ENCODE assay signal across 34 cellular contexts in the genomic region with DNA sequence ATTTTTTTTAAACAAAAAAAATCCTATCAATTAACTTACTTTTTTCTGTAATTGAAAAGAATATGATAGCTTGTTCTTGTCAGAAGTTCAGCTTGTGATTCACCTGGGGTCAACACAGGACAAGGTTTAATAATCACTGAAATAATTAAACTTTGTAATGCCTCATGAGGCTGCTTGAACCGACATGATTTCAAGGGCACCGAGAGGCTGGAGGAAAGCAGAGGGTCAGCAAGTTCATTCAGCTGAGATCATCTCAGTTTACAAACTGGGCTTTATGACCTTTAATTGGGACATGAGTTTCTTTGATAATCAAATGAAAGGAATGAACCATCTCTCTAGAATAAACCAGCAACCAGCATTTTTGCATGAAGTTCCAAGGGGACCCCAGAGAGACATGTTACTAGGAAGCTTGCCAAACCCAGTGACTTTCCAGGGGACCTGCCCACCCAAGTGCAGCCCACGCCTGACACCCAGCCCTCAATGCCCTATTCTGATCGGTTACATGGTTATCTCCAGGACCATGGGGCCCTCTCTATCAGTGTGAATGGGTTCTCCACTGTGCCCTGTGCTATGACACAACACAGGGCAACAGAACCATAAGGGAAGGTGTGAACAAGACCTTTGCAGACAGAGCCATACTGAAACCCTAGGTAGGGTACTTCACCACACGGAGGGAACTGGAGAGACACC. TPM values are rescaled to one million over a fixed set of nuclear protein-coding genes. Genes with fewer than 3 reads are reported as not detected.
DNase-seq lines count a peak whose midpoint lies in the region; ATAC-seq, FAIRE-seq and TF ChIP-seq lines count a peak whose summit lies in the region.
"Had no signal": no experiment of that assay in that cellular context is flagged by ENCODE, and none has a peak within 500 bp of the region (broad histone marks: within the 10 kb centered on the region; RNA-seq: fewer than 3 reads in every experiment).

No MANE protein-coding gene starts in this region.

- no peak overlapping the region for H3K9ac ChIP-seq in HepG2 (ENCODE audit: insufficient read depth, low read depth, low read length)
- H3K9ac ChIP-seq: neural progenitor cell had no signal

- no peak overlapping the region for H3K27ac Mint-ChIP-seq in activated CD4-positive, alpha-beta T cell treated with anti-CD3 and anti-CD28 coated beads, Interleukin-2, amount 10 ng/mL, durations not matched to agents 24 days and 14 days
- H3K27ac Mint-ChIP-seq: activated CD8-positive, alpha-beta T cell treated with anti-CD3 and anti-CD28 coated beads, Interleukin-2, amount 10 ng/mL, durations not matched to agents 7 days and 5 days; activated naive CD4-positive, alpha-beta T cell treated with anti-CD3 and anti-CD28 coated beads, Interleukin-2, amount 10 ng/mL, durations not matched to agents 7 days and 5 days; CD14-positive monocyte; neural progenitor cell had no signal

- H3K4me3 Mint-ChIP-seq in activated CD4-positive, alpha-beta T cell treated with anti-CD3 and anti-CD28 coated beads, Interleukin-2, amount 10 ng/mL, durations not matched to agents 24 days and 14 days, result no peak overlapping the region
- H3K4me3 Mint-ChIP-seq: activated CD8-positive, alpha-beta T cell treated with anti-CD3 and anti-CD28 coated beads, Interleukin-2, amount 10 ng/mL, durations not matched to agents 7 days and 5 days; activated naive CD4-positive, alpha-beta T cell treated with anti-CD3 and anti-CD28 coated beads, Interleukin-2, amount 10 ng/mL, durations not matched to agents 7 days and 5 days; CD14-positive monocyte; neural progenitor cell had no signal

- FAIRE-seq in HepG2 (lab: Jason Lieb, UNC), result no peak
- FAIRE-seq: colon, keratinocyte, pancreas had no signal

- CTCF ChIA-PET in HepG2 (lab: Yijun Ruan, JAX; ENCODE audit: low intra/inter-chr PET ratio, low total read pairs), result no interaction called here

- TF ChIP-seq POLR2A in HepG2 (IDR thresholded peaks at IDR 0.05; ENCODE audit: insufficient read depth in 1 of 2, low read depth in 2 of 2, low read length in 2 of 2), result no peak

- ATAC-seq in HepG2 (no peak), GM19035 (IDR thresholded peaks at IDR 0.05; ENCODE audit: unreplicated experiment) (no peak)
- ATAC-seq: activated CD8-positive, alpha-beta T cell treated with anti-CD3 and anti-CD28 coated beads, Interleukin-2, amount 10 ng/mL, durations not matched to agents 7 days and 5 days; pancreas had no signal

- peaks cover 68% of the 10 kb centered on the region for H3K4me1 ChIP-seq in HepG2 (ENCODE audit: insufficient read depth, low read length)
- no peaks in the 10 kb centered on the region for H3K4me1 ChIP-seq in thymus (ENCODE audit: control insufficient read depth, insufficient read depth, low read length)
- no peaks in the 10 kb centered on the region for H3K4me1 ChIP-seq in ascending aorta
- H3K4me1 ChIP-seq: heart left ventricle, neural progenitor cell, SJSA1, transverse colon had no signal

- intact Hi-C loops in activated CD4-positive, alpha-beta T cell treated with anti-CD3 and anti-CD28 coated beads, Interleukin-2, amount 10 ng/mL, durations not matched to agents 24 days and 14 days (cut with micrococcal nuclease), result no loop called here
- intact Hi-C loops in HepG2 (cut with micrococcal nuclease; ENCODE audit: unreplicated experiment), result no loop called here
- intact Hi-C loops in ascending aorta (cut with DNase I), result no loop called here

- H3K27me3 ChIP-seq in HepG2 (ENCODE audit: control insufficient read depth in 1 of 2, insufficient read depth in 2 of 2, low read length in 2 of 2) (no peaks in the 10 kb centered on the region), thymus (ENCODE audit: control insufficient read depth, insufficient read depth) (no peaks in the 10 kb centered on the region), ascending aorta (no peaks in the 10 kb centered on the region)
- H3K27me3 ChIP-seq: cardiac muscle cell, heart left ventricle, neural progenitor cell, pancreas, SJSA1, transverse colon had no signal

- no peaks in the 10 kb centered on the region for H3K79me2 ChIP-seq in HepG2 (ENCODE audit: insufficient read depth, low read length)

- H2AFZ ChIP-seq in HepG2 (ENCODE audit: low read length), result no peak overlapping the region
- H2AFZ ChIP-seq: neural progenitor cell had no signal

- no peak overlapping the region for H3K4me3 ChIP-seq in epithelial cell of proximal tubule (ENCODE audit: low read depth, low read length)
- no peak overlapping the region for H3K4me3 ChIP-seq in HepG2 (replicated peaks in 1 of 3; ENCODE audit: insufficient read depth in 1 of 3, low read depth in 2 of 3, low read length in 3 of 3)
- H3K4me3 ChIP-seq in thymus (ENCODE audit: low read length), result no peak overlapping the region
- no peak overlapping the region for H3K4me3 ChIP-seq in ascending aorta
- H3K4me3 ChIP-seq: cardiac muscle cell, heart left ventricle, neural progenitor cell, pancreas, SJSA1, smooth muscle cell, transverse colon had no signal

- TF ChIP-seq EP300 in HepG2 (IDR thresholded peaks at IDR 0.05; ENCODE audit: low read depth in 2 of 2, low read length in 2 of 2) (no peak), HepG2 (CRISPR knock-in tag; IDR thresholded peaks at IDR 0.05; ENCODE audit: borderline replicate concordance) (no peak)

- H3K4me1 Mint-ChIP-seq in activated CD4-positive, alpha-beta T cell treated with anti-CD3 and anti-CD28 coated beads, Interleukin-2, amount 10 ng/mL, durations not matched to agents 24 days and 14 days, result peaks cover 17% of the 10 kb centered on the region
- H3K4me1 Mint-ChIP-seq: CD14-positive monocyte, neural progenitor cell had no signal

- H3K9me3 ChIP-seq in HepG2 (ENCODE audit: low read length) (no peaks in the 10 kb centered on the region), thymus (ENCODE audit: control insufficient read depth) (no peaks in the 10 kb centered on the region), ascending aorta (no peaks in the 10 kb centered on the region)
- H3K9me3 ChIP-seq: pancreas, SJSA1, transverse colon had no signal

- H3K36me3 Mint-ChIP-seq in activated CD4-positive, alpha-beta T cell treated with anti-CD3 and anti-CD28 coated beads, Interleukin-2, amount 10 ng/mL, durations not matched to agents 24 days and 14 days (ENCODE audit: low read depth), result no peaks in the 10 kb centered on the region
- H3K36me3 Mint-ChIP-seq: activated naive CD4-positive, alpha-beta T cell treated with anti-CD3 and anti-CD28 coated beads, Interleukin-2, amount 10 ng/mL, durations not matched to agents 7 days and 5 days; CD14-positive monocyte; neural progenitor cell had no signal

- TF ChIP-seq RAD21 in HepG2 (CRISPR knock-in tag; IDR thresholded peaks at IDR 0.05), result no peak

- H3K36me3 ChIP-seq in HepG2 (replicated peaks in 1 of 2; ENCODE audit: control insufficient read depth in 1 of 2, insufficient read depth in 2 of 2, low read length in 2 of 2) (no peaks in the 10 kb centered on the region), thymus (ENCODE audit: control insufficient read depth, insufficient read depth) (no peaks in the 10 kb centered on the region), ascending aorta (no peaks in the 10 kb centered on the region)
- H3K36me3 ChIP-seq: cardiac muscle cell, heart left ventricle, neural progenitor cell, pancreas, SJSA1, transverse colon had no signal

- peak; percentile 53 for DNase-seq in activated CD4-positive, alpha-beta T cell treated with anti-CD3 and anti-CD28 coated beads, Interleukin-2, amount 10 ng/mL, durations not matched to agents 24 days and 14 days
- DNase-seq in activated CD4-positive, alpha-beta T cell treated with anti-CD3 and anti-CD28 coated beads, Interleukin-2, amount 50 U/mL, for 1 hour, result no peak
- DNase-seq in epithelial cell of proximal tubule (ENCODE audit: low read depth) (peak; percentile 43), HepG2 (ENCODE audit: low spot score) (no peak), DMS153 treated with DMSO at 0.1 percent for 48 hours (lab: John Stamatoyannopoulos, UW; ENCODE audit: unreplicated experiment) (no peak), ascending aorta (ENCODE audit: low spot score in 2 of 2) (no peak)
- DNase-seq: activated CD8-positive, alpha-beta T cell treated with anti-CD3 and anti-CD28 coated beads, Interleukin-2, amount 10 ng/mL, durations not matched to agents 7 days and 5 days; activated naive CD4-positive, alpha-beta T cell treated with anti-CD3 and anti-CD28 coated beads, Interleukin-2, amount 10 ng/mL, durations not matched to agents 7 days and 5 days; Calu3; DND-41; effector CD4-positive, alpha-beta T cell; GF-D8; heart left ventricle; Kasumi-1; NCI-H1436; NCI-H2081 treated with DMSO at 0.1 percent for 48 hours; NCI-H446; NCI-H774; pancreas; T-helper 9 cell; transverse colon had no signal

- no peak overlapping the region for H3K4me2 ChIP-seq in HepG2 (ENCODE audit: low read depth, low read length)
- H3K4me2 ChIP-seq: neural progenitor cell, smooth muscle cell had no signal

- TF ChIP-seq CTCF in epithelial cell of proximal tubule (conservative IDR thresholded peaks at IDR 0.05; ENCODE audit: low read depth, low read length) (no peak), HepG2 (CRISPR knock-in tag; IDR thresholded peaks at IDR 0.05) (no peak), ascending aorta (IDR thresholded peaks at IDR 0.05) (no peak)

- in situ Hi-C loops in HepG2 (cut with HindIII; ENCODE audit: extremely low pct_ligation_motif_present, low pct_unique_long_range_greater_than_20kb), result no loop called here

- no peaks in the 10 kb centered on the region for H4K20me1 ChIP-seq in HepG2 (ENCODE audit: insufficient read depth, low read length)

- POLR2A ChIA-PET in HepG2 (lab: Yijun Ruan, JAX), result no interaction called here

- no TSS peak for BruUV-seq in HepG2 (replicated peaks; lab: Mats Ljungman, UMichigan)

- H3K9me3 Mint-ChIP-seq in activated CD4-positive, alpha-beta T cell treated with anti-CD3 and anti-CD28 coated beads, Interleukin-2, amount 10 ng/mL, durations not matched to agents 24 days and 14 days, result peaks cover 6% of the 10 kb centered on the region
- H3K9me3 Mint-ChIP-seq: activated naive CD4-positive, alpha-beta T cell treated with anti-CD3 and anti-CD28 coated beads, Interleukin-2, amount 10 ng/mL, durations not matched to agents 7 days and 5 days; neural progenitor cell had no signal

- H3K27me3 Mint-ChIP-seq in activated CD4-positive, alpha-beta T cell treated with anti-CD3 and anti-CD28 coated beads, Interleukin-2, amount 10 ng/mL, durations not matched to agents 24 days and 14 days, result no peaks in the 10 kb centered on the region

- WGBS in HepG2 (ENCODE audit: low lambda C conversion rate), result 35% methylated on average over 5 of the region's 5 CpGs
- 84% methylated on average over 5 of the region's 5 CpGs for WGBS in thymus

- no peak overlapping the region for H3K27ac ChIP-seq in HepG2 (ENCODE audit: extremely low read length, insufficient read depth, low read length)
- H3K27ac ChIP-seq in thymus (ENCODE audit: low read depth), result peak overlapping the region; percentile 18
- H3K27ac ChIP-seq in ascending aorta, result no peak overlapping the region
- H3K27ac ChIP-seq: 22Rv1, cardiac muscle cell, heart left ventricle, neural progenitor cell, pancreas, SJSA1, transverse colon had no signal

RNA-seq across cellular contexts. Expression of gene CYP3A4, which starts 7.8 kb away (rescaled TPM):
- not detected in 2 replicates for total RNA-seq in activated CD4-positive, alpha-beta T cell treated with anti-CD3 and anti-CD28 coated beads, Interleukin-2, amount 10 ng/mL, durations not matched to agents 24 days and 14 days
- not detected in 2 replicates for total RNA-seq in epithelial cell of proximal tubule
- total RNA-seq in HepG2 (2016; rRNA removed; fragmentation: Illumina TruSeq; extraction: Trizol), result 0.11 and 0.35 TPM in 2 replicates
- 0.09 TPM in 1 of 2 replicates, not detected in the other for total RNA-seq in HepG2 (2016; cell fraction: cytosol; rRNA removed; fragmentation: Illumina TruSeq; extraction: Trizol; ENCODE audit: low read depth)
- total RNA-seq in HepG2 (2016; cell fraction: insoluble cytoplasmic fraction; rRNA removed; fragmentation: Illumina TruSeq; extraction: Trizol), result 0.17 and 0.18 TPM in 2 replicates
- total RNA-seq in HepG2 (2016; cell fraction: membrane; rRNA removed; fragmentation: Illumina TruSeq; extraction: Trizol), result 0.25 and 0.28 TPM in 2 replicates
- 0.53 TPM in 1 of 2 replicates, not detected in the other for total RNA-seq in HepG2 (2016; cell fraction: nucleus; rRNA removed; fragmentation: Illumina TruSeq; extraction: Trizol)
- polyA plus RNA-seq in HepG2 (2011; rRNA removed), result 0.07 and 0.24 TPM in 2 replicates
- polyA plus RNA-seq in HepG2 (2011; cell fraction: cytosol; rRNA removed), result 0.07 and 0.10 TPM in 2 replicates
- 0.13 and 0.28 TPM in 2 replicates for polyA plus RNA-seq in HepG2 (2011; cell fraction: nucleus; rRNA removed)
- 0.32 and 0.55 TPM in 2 replicates for polyA plus RNA-seq in HepG2 (2012)
- polyA plus RNA-seq in HepG2 (2016; cell fraction: cytosol; fragmentation: Illumina TruSeq; extraction: Trizol; ENCODE audit: low read depth), result 0.09 TPM in 1 of 2 replicates, not detected in the other
- polyA plus RNA-seq in HepG2 (2016; cell fraction: insoluble cytoplasmic fraction; fragmentation: Illumina TruSeq; extraction: Trizol; ENCODE audit: low read depth), result 0.21 and 0.24 TPM in 2 replicates
- 0.07 and 0.09 TPM in 2 replicates for polyA plus RNA-seq in HepG2 (2016; cell fraction: membrane; fragmentation: Illumina TruSeq; extraction: Trizol; ENCODE audit: low read depth)
- 0.31 and 0.35 TPM in 2 replicates for polyA plus RNA-seq in HepG2 (2016; cell fraction: nucleus; fragmentation: Illumina TruSeq; extraction: Trizol; ENCODE audit: insufficient read depth, low read depth)
- polyA minus RNA-seq in HepG2 (2011; rRNA and poly(A)+ RNA removed; ENCODE audit: low replicate concordance), result 0.08 TPM in 1 of 2 replicates, not detected in the other
- polyA minus RNA-seq in HepG2 (2011; cell fraction: cytosol; rRNA and poly(A)+ RNA removed), result not detected in 2 replicates
- 0.75 TPM in 1 of 2 replicates, not detected in the other for polyA minus RNA-seq in HepG2 (2011; cell fraction: nucleus; rRNA and poly(A)+ RNA removed)
- 11.1 TPM for polyA plus RNA-seq in thymus
- total RNA-seq in ascending aorta, result not detected
- total RNA-seq: activated CD8-positive, alpha-beta T cell treated with anti-CD3 and anti-CD28 coated beads, Interleukin-2, amount 10 ng/mL, durations not matched to agents 7 days and 5 days; Calu3; cardiac muscle cell; fibroblast of villous mesenchyme; RPMI7951; SJSA1; smooth muscle cell had no signal
- polyA plus RNA-seq: cardiac muscle cell, CD14-positive monocyte, keratinocyte, smooth muscle cell had no signal

RNA-seq across cellular contexts. Expression of gene CYP3A43, which starts 36.0 kb away (rescaled TPM):
- total RNA-seq in activated CD4-positive, alpha-beta T cell treated with anti-CD3 and anti-CD28 coated beads, Interleukin-2, amount 10 ng/mL, durations not matched to agents 24 days and 14 days, result not detected in 2 replicates
- total RNA-seq in epithelial cell of proximal tubule, result not detected in 2 replicates
- total RNA-seq in HepG2 (2016; rRNA removed; fragmentation: Illumina TruSeq; extraction: Trizol), result 0.55 and 3.1 TPM in 2 replicates
- total RNA-seq in HepG2 (2016; cell fraction: cytosol; rRNA removed; fragmentation: Illumina TruSeq; extraction: Trizol; ENCODE audit: low read depth), result 0.53 and 1.0 TPM in 2 replicates
- total RNA-seq in HepG2 (2016; cell fraction: insoluble cytoplasmic fraction; rRNA removed; fragmentation: Illumina TruSeq; extraction: Trizol), result 0.18 and 2.9 TPM in 2 replicates
- 0.31 and 0.69 TPM in 2 replicates for total RNA-seq in HepG2 (2016; cell fraction: membrane; rRNA removed; fragmentation: Illumina TruSeq; extraction: Trizol)
- 5.4 and 8.3 TPM in 2 replicates for total RNA-seq in HepG2 (2016; cell fraction: nucleus; rRNA removed; fragmentation: Illumina TruSeq; extraction: Trizol)
- 2.3 and 2.4 TPM in 2 replicates for polyA plus RNA-seq in HepG2 (2011; rRNA removed)
- 0.54 and 0.79 TPM in 2 replicates for polyA plus RNA-seq in HepG2 (2011; cell fraction: cytosol; rRNA removed)
- 3.7 and 7.4 TPM in 2 replicates for polyA plus RNA-seq in HepG2 (2011; cell fraction: nucleus; rRNA removed)
- polyA plus RNA-seq in HepG2 (2012), result 1.7 and 4.7 TPM in 2 replicates
- 0.09 and 0.25 TPM in 2 replicates for polyA plus RNA-seq in HepG2 (2016; cell fraction: cytosol; fragmentation: Illumina TruSeq; extraction: Trizol; ENCODE audit: low read depth)
- polyA plus RNA-seq in HepG2 (2016; cell fraction: insoluble cytoplasmic fraction; fragmentation: Illumina TruSeq; extraction: Trizol; ENCODE audit: low read depth), result 0.34 TPM in 1 of 2 replicates, not detected in the other
- 0.28 TPM in 1 of 2 replicates, not detected in the other for polyA plus RNA-seq in HepG2 (2016; cell fraction: membrane; fragmentation: Illumina TruSeq; extraction: Trizol; ENCODE audit: low read depth)
- polyA plus RNA-seq in HepG2 (2016; cell fraction: nucleus; fragmentation: Illumina TruSeq; extraction: Trizol; ENCODE audit: insufficient read depth, low read depth), result 5.7 and 6.2 TPM in 2 replicates
- not detected in 2 replicates for polyA minus RNA-seq in HepG2 (2011; rRNA and poly(A)+ RNA removed; ENCODE audit: low replicate concordance)
- polyA minus RNA-seq in HepG2 (2011; cell fraction: cytosol; rRNA and poly(A)+ RNA removed), result not detected in 2 replicates
- 7.3 and 8.2 TPM in 2 replicates for polyA minus RNA-seq in HepG2 (2011; cell fraction: nucleus; rRNA and poly(A)+ RNA removed)
- polyA plus RNA-seq in thymus, result 0.07 TPM
- not detected for total RNA-seq in ascending aorta
- total RNA-seq: activated CD8-positive, alpha-beta T cell treated with anti-CD3 and anti-CD28 coated beads, Interleukin-2, amount 10 ng/mL, durations not matched to agents 7 days and 5 days; Calu3; cardiac muscle cell; fibroblast of villous mesenchyme; heart left ventricle; RPMI7951; SJSA1; smooth muscle cell; transverse colon had no signal
- polyA plus RNA-seq: CD14-positive monocyte, esophagus, heart left ventricle, keratinocyte, smooth muscle cell had no signal

RNA-seq across cellular contexts. Expression of gene CYP3A7, which starts 56.8 kb away (rescaled TPM):
- not detected in 2 replicates for total RNA-seq in activated CD4-positive, alpha-beta T cell treated with anti-CD3 and anti-CD28 coated beads, Interleukin-2, amount 10 ng/mL, durations not matched to agents 24 days and 14 days
- total RNA-seq in epithelial cell of proximal tubule (0.12 TPM in 1 of 2 replicates, not detected in the other), HepG2 (2016; rRNA removed; fragmentation: Illumina TruSeq; extraction: Trizol) (6.4 and 6.6 TPM in 2 replicates), ascending aorta (not detected)
- total RNA-seq in HepG2 (2016; cell fraction: cytosol; rRNA removed; fragmentation: Illumina TruSeq; extraction: Trizol; ENCODE audit: low read depth), result 1.1 and 1.4 TPM in 2 replicates
- 5.7 and 6.4 TPM in 2 replicates for total RNA-seq in HepG2 (2016; cell fraction: insoluble cytoplasmic fraction; rRNA removed; fragmentation: Illumina TruSeq; extraction: Trizol)
- 2.3 and 2.5 TPM in 2 replicates for total RNA-seq in HepG2 (2016; cell fraction: membrane; rRNA removed; fragmentation: Illumina TruSeq; extraction: Trizol)
- total RNA-seq in HepG2 (2016; cell fraction: nucleus; rRNA removed; fragmentation: Illumina TruSeq; extraction: Trizol), result 6.7 and 7.7 TPM in 2 replicates
- polyA plus RNA-seq in HepG2 (2011; rRNA removed) (5.7 and 5.8 TPM in 2 replicates), thymus (11.4 TPM)
- polyA plus RNA-seq in HepG2 (2011; cell fraction: cytosol; rRNA removed), result 1.5 and 3.1 TPM in 2 replicates
- polyA plus RNA-seq in HepG2 (2011; cell fraction: nucleus; rRNA removed), result 5.9 and 6.8 TPM in 2 replicates
- polyA plus RNA-seq in HepG2 (2012), result 10.4 and 10.9 TPM in 2 replicates
- polyA plus RNA-seq in HepG2 (2016; cell fraction: cytosol; fragmentation: Illumina TruSeq; extraction: Trizol; ENCODE audit: low read depth), result 0.79 and 0.80 TPM in 2 replicates
- polyA plus RNA-seq in HepG2 (2016; cell fraction: insoluble cytoplasmic fraction; fragmentation: Illumina TruSeq; extraction: Trizol; ENCODE audit: low read depth), result 5.8 and 6.0 TPM in 2 replicates
- polyA plus RNA-seq in HepG2 (2016; cell fraction: membrane; fragmentation: Illumina TruSeq; extraction: Trizol; ENCODE audit: low read depth), result 1.9 and 2.2 TPM in 2 replicates
- 7.5 and 7.8 TPM in 2 replicates for polyA plus RNA-seq in HepG2 (2016; cell fraction: nucleus; fragmentation: Illumina TruSeq; extraction: Trizol; ENCODE audit: insufficient read depth, low read depth)
- polyA minus RNA-seq in HepG2 (2011; rRNA and poly(A)+ RNA removed; ENCODE audit: low replicate concordance), result 0.38 TPM in 1 of 2 replicates, not detected in the other
- polyA minus RNA-seq in HepG2 (2011; cell fraction: cytosol; rRNA and poly(A)+ RNA removed), result 1.8 and 1.9 TPM in 2 replicates
- polyA minus RNA-seq in HepG2 (2011; cell fraction: nucleus; rRNA and poly(A)+ RNA removed), result 5.2 and 8.2 TPM in 2 replicates
- total RNA-seq: activated CD8-positive, alpha-beta T cell treated with anti-CD3 and anti-CD28 coated beads, Interleukin-2, amount 10 ng/mL, durations not matched to agents 7 days and 5 days; cardiac muscle cell; fibroblast of villous mesenchyme; heart left ventricle; RPMI7951; SJSA1 had no signal
- polyA plus RNA-seq: CD14-positive monocyte, heart left ventricle, keratinocyte had no signal

Comparison
In these comparisons a context has a peak if more than half of its experiments do, and no peak if none do; other contexts are left out.
1. DNase-seq: peak in activated CD4-positive, alpha-beta T cell treated with anti-CD3 and anti-CD28 coated beads, Interleukin-2, amount 10 ng/mL, durations not matched to agents 24 days and 14 days (single experiment) and epithelial cell of proximal tubule (single experiment); none in activated CD4-positive, alpha-beta T cell treated with anti-CD3 and anti-CD28 coated beads, Interleukin-2, amount 50 U/mL, for 1 hour (single experiment), HepG2 (single experiment), DMS153 treated with DMSO at 0.1 percent for 48 hours (single experiment) and ascending aorta (0 of 2).